25 cellular contexts compared by ENCODE assay signal in the genomic region with DNA sequence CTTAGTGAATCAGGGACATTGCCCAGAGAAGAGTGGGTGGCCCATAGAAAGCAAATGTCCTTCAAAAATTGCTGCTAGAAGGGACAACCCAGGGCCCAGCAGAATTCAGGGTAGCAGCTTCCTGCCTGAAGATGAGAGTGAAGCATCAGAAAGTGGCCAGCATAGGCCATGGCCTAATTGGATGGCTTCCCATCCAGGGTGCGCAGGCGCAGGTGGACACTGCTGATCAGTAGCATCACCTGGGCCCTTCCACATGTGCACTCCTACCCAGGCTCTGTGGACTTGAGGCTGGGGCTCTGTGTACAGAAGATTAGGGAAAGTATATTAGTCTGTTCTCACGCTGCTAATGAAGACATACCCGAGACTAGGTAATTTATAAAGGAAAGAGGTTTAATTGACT.
"Had no signal": no experiment of that assay in that cellular context is flagged by ENCODE, and none has a peak within 500 bp of the region (broad histone marks: within the 10 kb centered on the region; RNA-seq: fewer than 3 reads in every experiment).

No MANE protein-coding gene starts in this region.

- H3K27ac ChIP-seq: esophagus squamous epithelium, hepatocyte, left lung, ovary, right atrium auricular region, skin epidermis, thoracic aorta, tibial nerve, upper lobe of left lung, uterus had no signal

- H3K36me3 ChIP-seq: esophagus squamous epithelium, left lung, ovary, right atrium auricular region, thoracic aorta, tibial nerve, upper lobe of left lung, uterus had no signal

- H2AFZ ChIP-seq: hepatocyte had no signal

- H3K4me2 ChIP-seq: hepatocyte had no signal

- H3K9me3 ChIP-seq: esophagus squamous epithelium, left lung, mucosa of descending colon, ovary, right atrium auricular region, thoracic aorta, tibial nerve, upper lobe of left lung, uterus had no signal

- H3K27me3 ChIP-seq: esophagus squamous epithelium, hepatocyte, left lung, ovary, right atrium auricular region, tibial nerve, upper lobe of left lung, uterus had no signal

- H3K4me1 ChIP-seq: left lung, uterus had no signal

- FAIRE-seq: endometrium, islet of Langerhans had no signal

- H3K79me2 ChIP-seq: hepatocyte had no signal

- DNase-seq: cortex of kidney; effector memory CD8-positive, alpha-beta T cell; erythroblast; esophagus squamous epithelium; foreskin melanocyte; head of caudate nucleus; left cardiac atrium; left lung; mesenchymal stem cell; mucosa of descending colon; naive thymus-derived CD4-positive, alpha-beta T cell; occipital lobe; stimulated activated CD4-positive, alpha-beta T cell treated with anti-CD3 and anti-CD28 coated beads, Interleukin-15, amount 100 ng/mL, for 24 hours; stimulated activated CD4-positive, alpha-beta T cell treated with anti-CD3 and anti-CD28 coated beads, Interleukin-2, amount 100 ng/mL, for 48 hours; stimulated activated naive B cell treated with anti-CD40 and anti-IgM and Interleukin-4, amounts not matched to agents 10 μg/mL and 1 μg/mL and 100 μg/mL, for 72 hours; upper lobe of left lung; uterus had no signal

- ATAC-seq: effector memory CD8-positive, alpha-beta T cell; left lung; mucosa of descending colon; naive thymus-derived CD4-positive, alpha-beta T cell; stimulated activated naive B cell treated with anti-CD40 and anti-IgM and Interleukin-4, amounts not matched to agents 10 μg/mL and 1 μg/mL and 100 μg/mL, for 72 hours had no signal

- H3K4me3 ChIP-seq: esophagus squamous epithelium, hepatocyte, left lung, mucosa of descending colon, ovary, right atrium auricular region, skin epidermis, thoracic aorta, tibial nerve, upper lobe of left lung, uterus had no signal
